ENCODE assay signal across 27 cellular contexts in genomic region chr10:109941193-109941872, GRCh38. TPM values are rescaled to one million over a fixed set of nuclear protein-coding genes. Genes with fewer than 3 reads are reported as not detected.
DNase-seq lines count a peak whose midpoint lies in the region; ATAC-seq, FAIRE-seq and TF ChIP-seq lines count a peak whose summit lies in the region.
"Had no signal": no experiment of that assay in that cellular context is flagged by ENCODE, and none has a peak within 500 bp of the region (broad histone marks: within the 10 kb centered on the region; RNA-seq: fewer than 3 reads in every experiment).

No MANE protein-coding gene starts in this region.

- no peaks in the 10 kb centered on the region for H4K20me1 ChIP-seq in mammary epithelial cell (ENCODE audit: insufficient read depth, low read length)

- H3K79me2 ChIP-seq in mammary epithelial cell (ENCODE audit: insufficient read depth, low read length) (no peaks in the 10 kb centered on the region), mesendoderm (ENCODE audit: control insufficient read depth, insufficient read depth, low read length) (no peaks in the 10 kb centered on the region)

- H3K4me2 ChIP-seq in mammary epithelial cell (ENCODE audit: insufficient read depth, low read depth, low read length), result no peak overlapping the region
- no peak overlapping the region for H3K4me2 ChIP-seq in mesendoderm (ENCODE audit: low read length)

- no peaks in the 10 kb centered on the region for H3K79me1 ChIP-seq in mesendoderm (ENCODE audit: low read length)

- DNase-seq in left cardiac atrium (no peak), right cardiac atrium (no peak), mammary epithelial cell (no peak), mesendoderm (peak; percentile 34), SJCRH30 (no peak), small intestine (no peak)
- DNase-seq in stimulated activated naive CD4-positive, alpha-beta T cell treated with Interleukin-2 at 50 U/mL for 16 hours (lab: John Stamatoyannopoulos, UW), result no peak
- DNase-seq: activated B cell treated with CpG ODN at 0.5 μM for 24 hours; activated CD4-positive, alpha-beta T cell treated with anti-CD3 and anti-CD28 coated beads, Interleukin-2, amount 10 ng/mL, durations not matched to agents 7 days and 5 days; activated effector memory CD4-positive, alpha-beta T cell treated with anti-CD3 and anti-CD28 coated beads, Interleukin-2, amount 50 U/mL, for 16 hours; activated T-cell treated with anti-CD3 and anti-CD28 coated beads, Interleukin-2, amount 50 U/mL, for 1 hour; caudate nucleus; cortex of kidney; DMS79; effector memory CD4-positive, alpha-beta T cell; GDM1; NCI-H1048; NCI-H187; NCI-H2171 treated with DMSO at 0.1 percent for 48 hours; NCI-H524 treated with DMSO at 0.1 percent for 48 hours; OCI-M1; stimulated activated CD4-positive, alpha-beta T cell treated with anti-CD3 and anti-CD28 coated beads, Interleukin-4, amount 100 ng/mL, for 4 hours; T-helper 1 cell; trophoblast cell had no signal

- H2BK5ac ChIP-seq in mesendoderm (ENCODE audit: low read length), result no peak overlapping the region

- dilution Hi-C loops in mammary epithelial cell (cut with HindIII; ENCODE audit: low sequenced_read_pairs), result no loop called here

- H3K36me3 ChIP-seq in mammary epithelial cell (ENCODE audit: insufficient read depth, low read length) (no peaks in the 10 kb centered on the region), mesendoderm (ENCODE audit: control insufficient read depth, insufficient read depth, low read length) (no peaks in the 10 kb centered on the region), SJCRH30 (no peaks in the 10 kb centered on the region), small intestine (ENCODE audit: control insufficient read depth in 2 of 2, insufficient read depth in 2 of 2, low read length in 2 of 2) (no peaks in the 10 kb centered on the region)
- H3K36me3 ChIP-seq: ascending aorta had no signal

- H4K5ac ChIP-seq in mesendoderm (ENCODE audit: low read length), result no peak overlapping the region

- BruUV-seq in mammary epithelial cell (replicated peaks; lab: Mats Ljungman, UMichigan), result no TSS peak

- intact Hi-C loops in left cardiac atrium (cut with DNase I), result no loop called here
- intact Hi-C loops in right cardiac atrium (cut with DNase I), result no loop called here
- intact Hi-C loops in mammary epithelial cell (cut with micrococcal nuclease), result no loop called here

- H3K18ac ChIP-seq in mesendoderm (ENCODE audit: low read length), result no peak overlapping the region

- no peak overlapping the region for H2AK5ac ChIP-seq in mesendoderm (ENCODE audit: low read length)

- ATAC-seq in left cardiac atrium (peak; percentile 27 to 57), right cardiac atrium (no peak), HG02798 (IDR thresholded peaks at IDR 0.05; ENCODE audit: poor library complexity, unreplicated experiment) (no peak)

- 69% methylated on average over 5 of the region's 5 CpGs for WGBS in right cardiac atrium
- WGBS in mammary epithelial cell (ENCODE audit: low coverage, missing lambda C conversion rate), result 30% methylated on average over 5 of the region's 5 CpGs
- no CpG with 5 or more reads among the region's 5 CpGs for WGBS in mesendoderm (ENCODE audit: extremely low coverage, insufficient coverage, low lambda C conversion rate)
- 52 to 70% (median 58%) methylated on average over 5 of the region's 5 CpGs for WGBS in small intestine, 3 donors

- H3K4me1 ChIP-seq in right cardiac atrium (ENCODE audit: control insufficient read depth, insufficient read depth, low read length) (no peaks in the 10 kb centered on the region), mammary epithelial cell (ENCODE audit: insufficient read depth, low read length) (no peaks in the 10 kb centered on the region), mesendoderm (ENCODE audit: control insufficient read depth, low read depth, low read length) (peaks cover 3% of the 10 kb centered on the region), SJCRH30 (no peaks in the 10 kb centered on the region), small intestine (ENCODE audit: control insufficient read depth in 2 of 2, insufficient read depth in 1 of 2, low read depth in 1 of 2, low read length in 1 of 2) (no peaks in the 10 kb centered on the region)
- H3K4me1 ChIP-seq: ascending aorta had no signal

- H3K4me3 ChIP-seq in right cardiac atrium (ENCODE audit: low read length) (no peak overlapping the region), mammary epithelial cell (replicated peaks in 1 of 3; ENCODE audit: insufficient read depth in 1 of 3, low read depth in 2 of 3, low read length in 3 of 3) (no peak overlapping the region), mesendoderm (ENCODE audit: low read length) (no peak overlapping the region), SJCRH30 (no peak overlapping the region), small intestine (ENCODE audit: low read depth in 1 of 2, low read length in 2 of 2) (no peak overlapping the region)
- H3K4me3 ChIP-seq: ascending aorta, SK-N-MC had no signal

- H3K9me3 ChIP-seq in right cardiac atrium (ENCODE audit: control insufficient read depth, low read length) (no peaks in the 10 kb centered on the region), mammary epithelial cell (replicated peaks; ENCODE audit: insufficient read depth, low read length) (no peaks in the 10 kb centered on the region), SJCRH30 (replicated peaks) (no peaks in the 10 kb centered on the region; the same call in 1 of the 2 replicates), small intestine (ENCODE audit: control insufficient read depth, low read depth) (no peaks in the 10 kb centered on the region)
- H3K9me3 ChIP-seq: ascending aorta had no signal

- H2BK15ac ChIP-seq in mesendoderm (replicated peaks; ENCODE audit: low read depth), result no peak overlapping the region

- in situ Hi-C loops in mammary epithelial cell (cut with MboI; ENCODE audit: low sequenced_read_pairs in 2 of 2), result no loop called here

- no peak for FAIRE-seq in small intestine (lab: Jason Lieb, UNC)

- no peak overlapping the region for H2BK120ac ChIP-seq in mesendoderm (ENCODE audit: low read depth, low read length)

- H3K56ac ChIP-seq in mesendoderm (ENCODE audit: low read length), result peak overlapping the region; percentile 10

- TF ChIP-seq CTCF in mammary epithelial cell (conservative IDR thresholded peaks at IDR 0.05 in 1 of 2, IDR thresholded peaks at IDR 0.05 in 1 of 2; ENCODE audit: extremely low read depth in 1 of 2, insufficient read depth in 1 of 2, low read depth in 1 of 2, low read length in 2 of 2), result no peak

- no peak overlapping the region for H4K8ac ChIP-seq in mesendoderm (ENCODE audit: low read depth, low read length)

- CTCF ChIA-PET in mammary epithelial cell (lab: Charles Lee; ENCODE audit: low non-redundant PET), result no interaction called here

- no peak overlapping the region for H3K4ac ChIP-seq in mesendoderm (ENCODE audit: low read depth, low read length)

- no peak overlapping the region for H3K27ac ChIP-seq in right cardiac atrium (ENCODE audit: low read length)
- H3K27ac ChIP-seq in mammary epithelial cell (ENCODE audit: insufficient read depth, low read depth, low read length), result no peak overlapping the region
- H3K27ac ChIP-seq in mesendoderm (ENCODE audit: low read depth, low read length), result no peak overlapping the region
- H3K27ac ChIP-seq in SJCRH30, result no peak overlapping the region
- H3K27ac ChIP-seq in small intestine (ENCODE audit: low read depth in 1 of 2, low read length in 1 of 2), result no peak overlapping the region
- H3K27ac ChIP-seq: ascending aorta, SK-N-MC had no signal

- H3K9ac ChIP-seq in mammary epithelial cell (ENCODE audit: insufficient read depth, low read length), result no peak overlapping the region
- no peak overlapping the region for H3K9ac ChIP-seq in mesendoderm (ENCODE audit: low read length)

- H2AFZ ChIP-seq in mammary epithelial cell (ENCODE audit: low read depth, low read length), result peak overlapping the region; percentile 78

- H3K27me3 ChIP-seq in right cardiac atrium (ENCODE audit: control insufficient read depth, insufficient read depth), result no peaks in the 10 kb centered on the region
- no peaks in the 10 kb centered on the region for H3K27me3 ChIP-seq in mammary epithelial cell (ENCODE audit: insufficient read depth, low read length)
- no peaks in the 10 kb centered on the region for H3K27me3 ChIP-seq in mesendoderm (ENCODE audit: insufficient read depth, low read length, poor library complexity)
- no peaks in the 10 kb centered on the region for H3K27me3 ChIP-seq in SJCRH30
- no peaks in the 10 kb centered on the region for H3K27me3 ChIP-seq in small intestine (ENCODE audit: control insufficient read depth in 2 of 2, insufficient read depth in 2 of 2, low read length in 2 of 2)
- H3K27me3 ChIP-seq: ascending aorta had no signal

- no peak overlapping the region for H3K23ac ChIP-seq in mesendoderm (ENCODE audit: low read length)

RNA-seq across cellular contexts. Expression of gene XPNPEP1, which starts 18.0 kb away (rescaled TPM):
- total RNA-seq in left cardiac atrium (10 to 100 TPM; 36.3 to 40.7 TPM), right cardiac atrium (10 to 100 TPM; 36.9 to 47.4 (median 39.1) TPM), mammary epithelial cell (100 to 1,000 TPM in 1 of 2 donors, 10 to 100 TPM in 1; 68.6 to 127 TPM)
- polyA plus RNA-seq in right cardiac atrium (20.7 TPM), mammary epithelial cell (152 TPM), small intestine (100 to 1,000 TPM in 2 of 3 donors, 10 to 100 TPM in 1; 76.6 to 138 (median 118) TPM)
- 213 TPM for polyA minus RNA-seq in mammary epithelial cell
- 25.4 TPM for polyA plus RNA-seq in mesendoderm (2013, experiment 1 of 2)
- 26.0 TPM for polyA plus RNA-seq in mesendoderm (2013, experiment 2 of 2)
- 109 and 112 TPM in 2 replicates for total RNA-seq in SJCRH30 (2014; rRNA removed; shearing (Covaris generic))

Comparison
In these comparisons a context has a peak if more than half of its experiments do, and no peak if none do; other contexts are left out.
1. ATAC-seq: peak in left cardiac atrium (2 of 2); none in right cardiac atrium (0 of 2) and HG02798 (single experiment).